In genomic region chr11:79794484-79795393, GRCh38 we compare ENCODE assay signal across 1 cellular context.
TF ChIP-seq lines count a peak whose summit lies in the region.

No MANE protein-coding gene starts in this region.

TF ChIP-seq in H1, 55 proteins besides CTCF, POLR2A, EP300 and RAD21:
- TF ChIP-seq, protein P1, sequence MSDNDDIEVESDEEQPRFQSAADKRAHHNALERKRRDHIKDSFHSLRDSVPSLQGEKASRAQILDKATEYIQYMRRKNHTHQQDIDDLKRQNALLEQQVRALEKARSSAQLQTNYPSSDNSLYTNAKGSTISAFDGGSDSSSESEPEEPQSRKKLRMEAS (IDR thresholded peaks at IDR 0.05), result no peak
- TF ChIP-seq BACH1 (IDR thresholded peaks at IDR 0.05; ENCODE audit: low read length) (no peak), EZH2 (IDR thresholded peaks at IDR 0.05; ENCODE audit: low read depth, low read length, severe bottlenecking) (no peak), BCL11A (IDR thresholded peaks at IDR 0.05; ENCODE audit: low read depth in 2 of 2, low read length in 2 of 2) (no peak), POLR2AphosphoS5 (IDR thresholded peaks at IDR 0.05; ENCODE audit: low read depth, low read length) (no peak), TBP (IDR thresholded peaks at IDR 0.05; ENCODE audit: low read depth, low read length) (no peak), TAF1 (IDR thresholded peaks at IDR 0.05; ENCODE audit: low read depth, low read length) (no peak), MAFK (IDR thresholded peaks at IDR 0.05; ENCODE audit: low read depth, low read length) (no peak), KDM4A (IDR thresholded peaks at IDR 0.05; ENCODE audit: low read depth, low read length, severe bottlenecking) (no peak), SIX5 (IDR thresholded peaks at IDR 0.05; ENCODE audit: low read depth, low read length) (no peak), SAP30 (IDR thresholded peaks at IDR 0.05; ENCODE audit: insufficient read depth, insufficient replicate concordance, low read length) (no peak), SIN3A (conservative IDR thresholded peaks at IDR 0.05 in 1 of 2, IDR thresholded peaks at IDR 0.05 in 1 of 2; ENCODE audit: low read depth in 1 of 2, low read length in 2 of 2) (no peak), TEAD4 (IDR thresholded peaks at IDR 0.05; ENCODE audit: low read depth, low read length) (no peak), RBBP5 (IDR thresholded peaks at IDR 0.05; ENCODE audit: borderline replicate concordance, low read depth, low read length) (no peak), RFX5 (IDR thresholded peaks at IDR 0.05; ENCODE audit: borderline replicate concordance, low read depth, low read length) (no peak)
